ENCODE assay signal across 8 cellular contexts in the genomic region with DNA sequence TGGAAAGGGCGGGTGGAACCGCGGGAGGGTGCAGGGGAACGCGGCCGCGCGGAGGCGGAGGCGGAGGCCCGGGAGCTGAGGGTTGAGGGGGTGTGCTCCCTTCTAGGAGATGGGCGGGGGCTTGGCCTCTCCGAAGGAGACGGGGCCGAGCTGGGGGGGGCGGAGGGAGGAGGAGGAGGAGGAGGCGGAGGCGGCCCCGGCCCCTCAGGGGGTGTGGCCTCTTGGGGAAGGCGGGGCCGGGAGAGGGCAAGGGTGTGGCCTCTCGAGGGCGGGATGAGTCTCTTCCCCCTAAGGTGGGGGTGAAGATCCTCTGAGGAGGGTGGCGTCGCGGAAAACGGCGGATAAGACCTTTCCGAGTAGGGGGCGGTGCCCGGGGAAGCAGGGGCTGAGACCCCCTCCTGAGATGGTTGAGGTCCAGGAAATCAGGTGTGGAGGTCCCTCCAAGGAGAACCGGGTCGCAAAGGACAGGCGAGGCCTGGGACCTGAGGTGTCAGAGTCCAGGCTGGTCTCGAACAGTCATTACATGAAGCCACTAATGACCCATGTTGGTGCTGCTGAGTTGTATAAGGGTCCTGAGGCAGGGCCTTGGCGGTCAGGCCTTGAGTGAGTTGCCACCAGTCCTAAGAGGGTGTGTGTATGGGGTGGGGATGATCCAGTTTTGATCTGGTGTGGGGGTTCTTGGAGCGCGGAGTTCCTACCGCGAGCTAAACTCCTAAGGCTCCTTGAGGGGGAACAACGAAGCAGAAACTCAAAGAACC. TPM values are rescaled to one million over a fixed set of nuclear protein-coding genes. Genes with fewer than 3 reads are reported as not detected.
DNase-seq lines count a peak whose midpoint lies in the region; ATAC-seq and TF ChIP-seq lines count a peak whose summit lies in the region.

No MANE protein-coding gene starts in this region.

- peak; percentile 47 to 49 for ATAC-seq in CD4-positive, CD25-positive, alpha-beta regulatory T cell (ENCODE audit: low read depth in 2 of 2)
- peak; percentile 35 for ATAC-seq in GM19452 (IDR thresholded peaks at IDR 0.05; ENCODE audit: unreplicated experiment)
- ATAC-seq in HG03571 (IDR thresholded peaks at IDR 0.05; ENCODE audit: unreplicated experiment), result peak; percentile 22
- ATAC-seq in naive thymus-derived CD8-positive, alpha-beta T cell, result peak; percentile 40 to 50

- peaks cover 35% of the 10 kb centered on the region for H3K79me2 ChIP-seq in fibroblast of lung (ENCODE audit: control insufficient read depth, insufficient read depth, low read length)

- H4K20me1 ChIP-seq in fibroblast of lung (ENCODE audit: control insufficient read depth, extremely low read depth, insufficient read depth, low read length), result no peaks in the 10 kb centered on the region

- TF ChIP-seq CTCF in Peyer's patch (IDR thresholded peaks at IDR 0.05), result no peak
- TF ChIP-seq CTCF in fibroblast of lung (conservative IDR thresholded peaks at IDR 0.05 in 1 of 2, IDR thresholded peaks at IDR 0.05 in 1 of 2; ENCODE audit: low read depth in 1 of 2, low read length in 2 of 2), result no peak

- peak overlapping the region; percentile 99 for H3K4me2 ChIP-seq in fibroblast of lung (ENCODE audit: extremely low read depth, insufficient read depth, low read length)

- POLR2A ChIA-PET in naive thymus-derived CD8-positive, alpha-beta T cell (lab: Charles Lee), result interaction anchor here (0.6 to 7.5 kb wide), 16 partner anchors 11 to 1627 kb away, joined by 3 to 278 read pairs (median 7); partner anchors contain the start of genes ARIH2, DALRD3, IMPDH2 and IP6K2

- no peaks in the 10 kb centered on the region for H3K27me3 Mint-ChIP-seq in CD4-positive, CD25-positive, alpha-beta regulatory T cell
- no peaks in the 10 kb centered on the region for H3K27me3 Mint-ChIP-seq in naive thymus-derived CD8-positive, alpha-beta T cell

- H3K4me3 Mint-ChIP-seq in CD4-positive, CD25-positive, alpha-beta regulatory T cell, result peak overlapping the region; percentile 94 to 99 (median 97)
- H3K4me3 Mint-ChIP-seq in naive thymus-derived CD8-positive, alpha-beta T cell, result peak overlapping the region; percentile 94 to 100 (median 99)

- peaks cover 0 to 30% (median 24%) of the 10 kb centered on the region in 4 donors for H3K4me1 Mint-ChIP-seq in CD4-positive, CD25-positive, alpha-beta regulatory T cell
- H3K4me1 Mint-ChIP-seq in naive thymus-derived CD8-positive, alpha-beta T cell, result peaks cover 22 to 42% (median 28%) of the 10 kb centered on the region in 4 donors

- no peaks in the 10 kb centered on the region for H3K9me3 ChIP-seq in CD4-positive, CD25-positive, alpha-beta regulatory T cell (ENCODE audit: control insufficient read depth in 2 of 2, low read length in 2 of 2)
- H3K9me3 ChIP-seq in Peyer's patch, result no peaks in the 10 kb centered on the region
- H3K9me3 ChIP-seq in fibroblast of lung (ENCODE audit: control insufficient read depth, insufficient read depth, low read depth, low read length), result no peaks in the 10 kb centered on the region

- DNase-seq in CD4-positive, CD25-positive, alpha-beta regulatory T cell, result peak; percentile 78 to 91 (median 86)
- DNase-seq in Peyer's patch, result peak; percentile 90 to 95 (median 95)
- peak; percentile 67 to 79 for DNase-seq in activated T-helper 1 cell treated with anti-CD3 and anti-CD28 coated beads, Interleukin-2, amount 50 U/mL, for 16 hours (ENCODE audit: low read depth in 1 of 2, low spot score in 1 of 2)
- DNase-seq in fibroblast of lung (ENCODE audit: low read depth in 2 of 2), result peak; percentile 80 to 83
- DNase-seq in naive thymus-derived CD8-positive, alpha-beta T cell, result peak; percentile 71 to 94 (median 81)
- peak; percentile 80 for DNase-seq in stimulated activated naive CD4-positive, alpha-beta T cell treated with Interleukin-2 at 50 U/mL for 16 hours (lab: John Stamatoyannopoulos, UW)

- H3K4me3 ChIP-seq in CD4-positive, CD25-positive, alpha-beta regulatory T cell (ENCODE audit: low read depth, low read length), result peak overlapping the region; percentile 66
- H3K4me3 ChIP-seq in Peyer's patch, result peak overlapping the region; percentile 71 to 92 (median 76)
- peak overlapping the region; percentile 51 to 84 (median 72) for H3K4me3 ChIP-seq in fibroblast of lung (replicated peaks in 1 of 4; ENCODE audit: control extremely low read depth in 1 of 4, insufficient read depth in 1 of 4, low read depth in 3 of 4, low read length in 4 of 4)

- TF ChIP-seq POLR2A in Peyer's patch (IDR thresholded peaks at IDR 0.05), result peak in 1 of 2 donors; percentile 13

- H3K27me3 ChIP-seq in CD4-positive, CD25-positive, alpha-beta regulatory T cell (ENCODE audit: control insufficient read depth, insufficient read depth, low read length), result no peaks in the 10 kb centered on the region
- H3K27me3 ChIP-seq in Peyer's patch, result no peaks in the 10 kb centered on the region
- H3K27me3 ChIP-seq in fibroblast of lung (ENCODE audit: control insufficient read depth, insufficient read depth, low read length), result no peaks in the 10 kb centered on the region

- H3K27ac Mint-ChIP-seq in CD4-positive, CD25-positive, alpha-beta regulatory T cell, result peak overlapping the region; percentile 98 to 100 (median 99)
- peak overlapping the region; percentile 97 to 100 (median 99) for H3K27ac Mint-ChIP-seq in naive thymus-derived CD8-positive, alpha-beta T cell

- H3K36me3 ChIP-seq in CD4-positive, CD25-positive, alpha-beta regulatory T cell (ENCODE audit: control insufficient read depth, insufficient read depth, low read length), result peaks cover 16% of the 10 kb centered on the region
- H3K36me3 ChIP-seq in Peyer's patch, result peaks cover 0 to 16% (median 0%) of the 10 kb centered on the region in 3 donors
- H3K36me3 ChIP-seq in fibroblast of lung (ENCODE audit: control insufficient read depth, insufficient read depth, low read length), result peaks cover 12% of the 10 kb centered on the region

- peaks cover 19% of the 10 kb centered on the region for H3K4me1 ChIP-seq in CD4-positive, CD25-positive, alpha-beta regulatory T cell (ENCODE audit: control insufficient read depth, insufficient read depth, low read length, poor library complexity, severe bottlenecking)
- peaks cover 0 to 32% (median 3%) of the 10 kb centered on the region in 4 donors for H3K4me1 ChIP-seq in Peyer's patch
- H3K4me1 ChIP-seq in fibroblast of lung (ENCODE audit: control insufficient read depth, extremely low read depth, insufficient read depth, low read length), result peaks cover 4% of the 10 kb centered on the region

- H3K27ac ChIP-seq in CD4-positive, CD25-positive, alpha-beta regulatory T cell (ENCODE audit: insufficient read depth, low read length, poor library complexity, severe bottlenecking), result peak overlapping the region; percentile 93
- H3K27ac ChIP-seq in Peyer's patch, result peak overlapping the region; percentile 88 to 94 (median 93)
- H3K27ac ChIP-seq in fibroblast of lung (ENCODE audit: insufficient read depth, low read length), result peak overlapping the region; percentile 85

- peaks cover 7% of the 10 kb centered on the region for H3K36me3 Mint-ChIP-seq in CD4-positive, CD25-positive, alpha-beta regulatory T cell
- H3K36me3 Mint-ChIP-seq in naive thymus-derived CD8-positive, alpha-beta T cell, result peaks cover 0 to 19% (median 0%) of the 10 kb centered on the region in 3 donors

- no peaks in the 10 kb centered on the region for H3K9me3 Mint-ChIP-seq in CD4-positive, CD25-positive, alpha-beta regulatory T cell
- H3K9me3 Mint-ChIP-seq in naive thymus-derived CD8-positive, alpha-beta T cell, result no peaks in the 10 kb centered on the region

- H3K9ac ChIP-seq in fibroblast of lung (ENCODE audit: insufficient read depth, low read length), result peak overlapping the region; percentile 71

- peak overlapping the region; percentile 37 for H2AFZ ChIP-seq in fibroblast of lung (ENCODE audit: low read length)

RNA-seq across cellular contexts. Expression of gene WDR6, which starts 0.8 kb away (rescaled TPM):
- 208 TPM for total RNA-seq in CD4-positive, CD25-positive, alpha-beta regulatory T cell
- polyA plus RNA-seq in CD4-positive, CD25-positive, alpha-beta regulatory T cell, result 100 to 1,000 TPM in 3 of 4 donors, 10 to 100 TPM in 1; 74.0 to 117 (median 112) TPM
- total RNA-seq in Peyer's patch, result 100 to 1,000 TPM in 3 of 4 donors, 10 to 100 TPM in 1; 96.7 to 233 (median 179) TPM
- 59.6 and 77.9 TPM in 2 replicates for total RNA-seq in fibroblast of lung
- 58.7 and 68.2 TPM in 2 replicates for polyA plus RNA-seq in fibroblast of lung
- polyA plus RNA-seq in fibroblast of lung (2012), result 64.4 and 80.1 TPM in 2 replicates
- polyA minus RNA-seq in fibroblast of lung (ENCODE audit: low replicate concordance), result 232 and 383 TPM in 2 replicates
- total RNA-seq in naive thymus-derived CD8-positive, alpha-beta T cell, result 100 to 1,000 TPM; 332 to 351 TPM
- polyA plus RNA-seq in naive thymus-derived CD8-positive, alpha-beta T cell, result 100 to 1,000 TPM in 2 of 3 donors, 10 to 100 TPM in 1; 96.3 to 126 (median 111) TPM

RNA-seq across cellular contexts. Expression of gene DALRD3, which starts 10.4 kb away (rescaled TPM):
- 22.2 TPM for total RNA-seq in CD4-positive, CD25-positive, alpha-beta regulatory T cell
- polyA plus RNA-seq in CD4-positive, CD25-positive, alpha-beta regulatory T cell, result 10 to 100 TPM; 30.0 to 40.8 (median 32.1) TPM
- total RNA-seq in Peyer's patch, result 10 to 100 TPM; 31.4 to 49.5 (median 33.1) TPM
- 53.4 and 70.2 TPM in 2 replicates for total RNA-seq in fibroblast of lung
- 40.2 and 50.8 TPM in 2 replicates for polyA plus RNA-seq in fibroblast of lung
- 36.3 and 39.3 TPM in 2 replicates for polyA plus RNA-seq in fibroblast of lung (2012)
- polyA minus RNA-seq in fibroblast of lung (ENCODE audit: low replicate concordance), result 162 and 242 TPM in 2 replicates
- 10 to 100 TPM; 23.9 to 24.2 TPM for total RNA-seq in naive thymus-derived CD8-positive, alpha-beta T cell
- polyA plus RNA-seq in naive thymus-derived CD8-positive, alpha-beta T cell, result 10 to 100 TPM; 20.8 to 21.9 (median 21.8) TPM

RNA-seq across cellular contexts. Expression of gene NDUFAF3, which starts 14.0 kb away (rescaled TPM):
- total RNA-seq in CD4-positive, CD25-positive, alpha-beta regulatory T cell, result 57.8 TPM
- 100 to 1,000 TPM; 155 to 179 (median 162) TPM for polyA plus RNA-seq in CD4-positive, CD25-positive, alpha-beta regulatory T cell
- total RNA-seq in Peyer's patch (100 to 1,000 TPM in 2 of 4 donors, 10 to 100 TPM in 2; 64.7 to 164 (median 106) TPM), fibroblast of lung (71.1 and 113 TPM in 2 replicates)
- 57.3 and 69.1 TPM in 2 replicates for polyA plus RNA-seq in fibroblast of lung
- polyA plus RNA-seq in fibroblast of lung (2012), result 133 and 187 TPM in 2 replicates
- polyA minus RNA-seq in fibroblast of lung (ENCODE audit: low replicate concordance), result 119 and 128 TPM in 2 replicates
- total RNA-seq in naive thymus-derived CD8-positive, alpha-beta T cell, result 10 to 100 TPM; 87.1 to 89.2 TPM
- polyA plus RNA-seq in naive thymus-derived CD8-positive, alpha-beta T cell, result 100 to 1,000 TPM; 140 to 226 (median 202) TPM

RNA-seq across cellular contexts. Expression of gene P4HTM, which starts 17.9 kb away (rescaled TPM):
- 39.2 TPM for total RNA-seq in CD4-positive, CD25-positive, alpha-beta regulatory T cell
- 10 to 100 TPM; 19.5 to 29.9 (median 24.4) TPM for polyA plus RNA-seq in CD4-positive, CD25-positive, alpha-beta regulatory T cell
- 10 to 100 TPM; 47.0 to 95.9 (median 78.0) TPM for total RNA-seq in Peyer's patch
- 33.4 and 46.7 TPM in 2 replicates for total RNA-seq in fibroblast of lung
- 16.0 and 16.2 TPM in 2 replicates for polyA plus RNA-seq in fibroblast of lung
- polyA plus RNA-seq in fibroblast of lung (2012), result 14.4 and 16.1 TPM in 2 replicates
- 17.9 and 30.7 TPM in 2 replicates for polyA minus RNA-seq in fibroblast of lung (ENCODE audit: low replicate concordance)
- 10 to 100 TPM; 57.0 to 62.5 TPM for total RNA-seq in naive thymus-derived CD8-positive, alpha-beta T cell
- 10 to 100 TPM; 20.3 to 23.3 (median 22.9) TPM for polyA plus RNA-seq in naive thymus-derived CD8-positive, alpha-beta T cell

RNA-seq across cellular contexts. Expression of gene IMPDH2, which starts 21.2 kb away (rescaled TPM):
- 78.4 TPM for total RNA-seq in CD4-positive, CD25-positive, alpha-beta regulatory T cell
- 10 to 100 TPM; 58.6 to 81.3 (median 73.0) TPM for polyA plus RNA-seq in CD4-positive, CD25-positive, alpha-beta regulatory T cell
- total RNA-seq in Peyer's patch (100 to 1,000 TPM in 1 of 4 donors, 10 to 100 TPM in 3; 58.8 to 149 (median 68.5) TPM), fibroblast of lung (448 and 560 TPM in 2 replicates)
- polyA plus RNA-seq in fibroblast of lung, result 187 and 203 TPM in 2 replicates
- 209 and 210 TPM in 2 replicates for polyA plus RNA-seq in fibroblast of lung (2012)
- 274 and 472 TPM in 2 replicates for polyA minus RNA-seq in fibroblast of lung (ENCODE audit: low replicate concordance)
- 100 to 1,000 TPM; 121 to 129 TPM for total RNA-seq in naive thymus-derived CD8-positive, alpha-beta T cell
- polyA plus RNA-seq in naive thymus-derived CD8-positive, alpha-beta T cell, result 100 to 1,000 TPM in 2 of 3 donors, 10 to 100 TPM in 1; 97.3 to 121 (median 118) TPM

Comparison
In these comparisons a context has a peak if more than half of its experiments do, and no peak if none do; other contexts are left out.
1. Peak in every context shown above with its lines: DNase-seq, ATAC-seq, H3K4me3 ChIP-seq and H3K27ac ChIP-seq.